ENCODE assay signal across 1 cellular context in genomic region chr10:99304027-99304856, GRCh38.
TF ChIP-seq lines count a peak whose summit lies in the region.

No MANE protein-coding gene starts in this region.

TF ChIP-seq in A549, 52 proteins besides CTCF, POLR2A, EP300 and RAD21 (continued from another document):
- no peak for TF ChIP-seq ZSCAN20 (CRISPR knock-in tag; IDR thresholded peaks at IDR 0.05)
- TF ChIP-seq EHMT2 (IDR thresholded peaks at IDR 0.05; ENCODE audit: low read depth), result no peak
- no peak for TF ChIP-seq NR3C1 (IDR thresholded peaks at IDR 0.05)
- no peak for TF ChIP-seq KDM1A (IDR thresholded peaks at IDR 0.05; ENCODE audit: low read depth)
- TF ChIP-seq JUNB (IDR thresholded peaks at IDR 0.05), result no peak
- no peak for TF ChIP-seq PBX3 (IDR thresholded peaks at IDR 0.05)
